ENCODE assay signal across 1 cellular context in the genomic region with DNA sequence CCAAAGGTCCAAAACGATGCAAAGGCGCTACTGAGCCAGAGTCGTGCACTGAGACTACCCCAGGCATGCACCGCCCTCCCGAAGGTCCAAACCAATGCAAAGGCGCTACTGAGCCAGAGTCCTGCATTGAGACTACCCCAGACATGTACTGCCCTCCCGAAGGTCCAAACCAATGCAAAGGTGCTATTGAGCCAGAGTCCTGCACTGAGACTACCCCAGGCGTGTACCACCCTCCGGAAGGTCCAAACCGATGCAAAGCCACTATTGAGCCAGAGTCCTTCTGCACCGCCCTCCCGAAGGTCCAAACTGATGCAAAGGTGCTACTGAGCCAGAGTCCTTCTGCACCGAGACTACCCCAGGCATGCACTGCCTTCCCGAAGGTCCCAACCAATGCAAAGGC.
TF ChIP-seq lines count a peak whose summit lies in the region.

No MANE protein-coding gene starts in this region.

TF ChIP-seq in IMR-90, 13 proteins besides CTCF, POLR2A, EP300 and RAD21:
- TF ChIP-seq CEBPB (IDR thresholded peaks at IDR 0.05; ENCODE audit: low read depth, low read length): no peak
- no peak for TF ChIP-seq RCOR1 (IDR thresholded peaks at IDR 0.05; ENCODE audit: insufficient replicate concordance, low read length)
- TF ChIP-seq NFE2L2 (IDR thresholded peaks at IDR 0.05; ENCODE audit: low read depth, low read length): no peak
- TF ChIP-seq MAZ (IDR thresholded peaks at IDR 0.05; ENCODE audit: borderline replicate concordance, low read depth, low read length): no peak
